Comparison of ENCODE assay signal across 19 cellular contexts in genomic region chr7:45068236-45069023, GRCh38. TPM values are rescaled to one million over a fixed set of nuclear protein-coding genes. Genes with fewer than 3 reads are reported as not detected.
DNase-seq lines count a peak whose midpoint lies in the region; ATAC-seq, FAIRE-seq and TF ChIP-seq lines count a peak whose summit lies in the region.
"Had no signal": no experiment of that assay in that cellular context is flagged by ENCODE, and none has a peak within 500 bp of the region (broad histone marks: within the 10 kb centered on the region; RNA-seq: fewer than 3 reads in every experiment).

No MANE protein-coding gene starts in this region.

- no peaks in the 10 kb centered on the region for H3K9me2 ChIP-seq in GM23248 (ENCODE audit: insufficient read depth)

- H3K9me3 ChIP-seq in CD8-positive, alpha-beta memory T cell (ENCODE audit: low read length), result no peaks in the 10 kb centered on the region
- H3K9me3 ChIP-seq in K562 (replicated peaks; ENCODE audit: control insufficient read depth, insufficient read depth, low read depth, low read length) (no peaks in the 10 kb centered on the region), mucosa of descending colon (no peaks in the 10 kb centered on the region), psoas muscle (no peaks in the 10 kb centered on the region), GM23248 (ENCODE audit: low read depth) (no peaks in the 10 kb centered on the region)
- H3K9me3 ChIP-seq: BLaER1 treated with 17β-estradiol and CSF1 and Interleukin-3, amounts not matched to agents 10 nM and 100 nM had no signal

- no peak overlapping the region for H3K9ac ChIP-seq in K562 (ENCODE audit: insufficient read depth in 1 of 2, low read depth in 2 of 2, low read length in 2 of 2)
- no peak overlapping the region for H3K9ac ChIP-seq in GM23248

- FAIRE-seq in K562 (lab: Jason Lieb, UNC), result no peak
- FAIRE-seq: A204.1, colon, GM12892 had no signal

- TF ChIP-seq CTCF in K562 (IDR thresholded peaks at IDR 0.05 in 2 of 3, conservative IDR thresholded peaks at IDR 0.05 in 1 of 3; ENCODE audit: insufficient read depth in 2 of 3, low read depth in 1 of 3, low read length in 3 of 3) (no peak), mucosa of descending colon (IDR thresholded peaks at IDR 0.05) (no peak), psoas muscle (IDR thresholded peaks at IDR 0.05) (no peak)

- H3K27me3 Mint-ChIP-seq in activated CD4-positive, alpha-beta T cell treated with anti-CD3 and anti-CD28 coated beads, Interleukin-2, amount 10 ng/mL, durations not matched to agents 24 days and 14 days, result no peaks in the 10 kb centered on the region
- peaks cover 0 to 1% of the 10 kb centered on the region in 2 donors for H3K27me3 Mint-ChIP-seq in CD8-positive, alpha-beta memory T cell

- H3K4me1 ChIP-seq in CD8-positive, alpha-beta memory T cell (ENCODE audit: insufficient read depth, low read length), result no peaks in the 10 kb centered on the region
- H3K4me1 ChIP-seq in K562 (replicated peaks in 1 of 2; ENCODE audit: control insufficient read depth in 2 of 2, insufficient read depth in 2 of 2, low read length in 2 of 2) (peaks cover 0 to 11% of the 10 kb centered on the region in 2 experiments; a peak in 1 of 5 replicates), mucosa of descending colon (ENCODE audit: low read depth) (peaks cover 7% of the 10 kb centered on the region), psoas muscle (no peaks in the 10 kb centered on the region), GM23248 (ENCODE audit: insufficient read depth) (no peaks in the 10 kb centered on the region)

- H3K9me1 ChIP-seq in K562 (ENCODE audit: control insufficient read depth, insufficient read depth, low read length), result peaks cover 3% of the 10 kb centered on the region

- POLR2A ChIA-PET in CD8-positive, alpha-beta memory T cell (lab: Charles Lee), result interaction anchor here (0.5 kb wide), 1 partner anchor 379 kb away, joined by 3 read pairs; no protein-coding TSS in a partner anchor
- POLR2A ChIA-PET in K562 (lab: Yijun Ruan, JAX), result interaction anchor here (0.6 to 1.3 kb wide), 2 partner anchors 31 to 486 kb away, joined by 3 read pairs; no protein-coding TSS in a partner anchor

- H3K27me3 ChIP-seq in CD8-positive, alpha-beta memory T cell (ENCODE audit: insufficient read depth, low read length, poor library complexity, severe bottlenecking), result no peaks in the 10 kb centered on the region
- H3K27me3 ChIP-seq in K562 (ENCODE audit: control insufficient read depth in 2 of 2, insufficient read depth in 2 of 2, low read length in 2 of 2) (no peaks in the 10 kb centered on the region), psoas muscle (ENCODE audit: insufficient read depth in 3 of 3, low read length in 2 of 3) (no peaks in the 10 kb centered on the region), GM23248 (replicated peaks; ENCODE audit: insufficient read depth) (no peaks in the 10 kb centered on the region)
- H3K27me3 ChIP-seq: BLaER1 treated with 17β-estradiol and CSF1 and Interleukin-3, amounts not matched to agents 10 nM and 100 nM; hepatocyte had no signal

- no peak for ATAC-seq in K562
- peak; percentile 87 for ATAC-seq in mucosa of descending colon
- no peak for ATAC-seq in GM18517 (IDR thresholded peaks at IDR 0.05; ENCODE audit: unreplicated experiment)
- ATAC-seq in psoas muscle, result no peak

- no peak overlapping the region for H3K4me2 ChIP-seq in K562 (ENCODE audit: insufficient read depth, low read length)
- H3K4me2 ChIP-seq in GM23248 (ENCODE audit: unreplicated experiment), result no peak overlapping the region
- H3K4me2 ChIP-seq: BLaER1 treated with 17β-estradiol and CSF1 and Interleukin-3, amounts not matched to agents 10 nM and 100 nM; hepatocyte had no signal

- H3K4me3 Mint-ChIP-seq in activated CD4-positive, alpha-beta T cell treated with anti-CD3 and anti-CD28 coated beads, Interleukin-2, amount 10 ng/mL, durations not matched to agents 24 days and 14 days, result no peak overlapping the region
- H3K4me3 Mint-ChIP-seq in CD8-positive, alpha-beta memory T cell, result peak overlapping the region in 1 of 7 donors; percentile 51

- H3K4me1 Mint-ChIP-seq in activated CD4-positive, alpha-beta T cell treated with anti-CD3 and anti-CD28 coated beads, Interleukin-2, amount 10 ng/mL, durations not matched to agents 24 days and 14 days, result peaks cover 25% of the 10 kb centered on the region
- peaks cover 16 to 48% (median 30%) of the 10 kb centered on the region in 3 donors for H3K4me1 Mint-ChIP-seq in CD8-positive, alpha-beta memory T cell

- CTCF ChIA-PET in CD8-positive, alpha-beta memory T cell (lab: Charles Lee), result interaction anchor here (1.1 to 2.0 kb wide), 2 partner anchors 14 to 95 kb away, joined by 4 to 8 read pairs; no protein-coding TSS in a partner anchor
- CTCF ChIA-PET in K562 (lab: Yijun Ruan, JAX; ENCODE audit: low intra/inter-chr PET ratio), result no interaction called here

- peaks cover 64% of the 10 kb centered on the region for H3K36me3 Mint-ChIP-seq in activated CD4-positive, alpha-beta T cell treated with anti-CD3 and anti-CD28 coated beads, Interleukin-2, amount 10 ng/mL, durations not matched to agents 24 days and 14 days (ENCODE audit: low read depth)
- peaks cover 6 to 91% (median 12%) of the 10 kb centered on the region in 3 donors for H3K36me3 Mint-ChIP-seq in CD8-positive, alpha-beta memory T cell

- WGBS in K562 (ENCODE audit: insufficient coverage, low coverage, missing lambda C conversion rate), result 86% methylated on average over 14 of the region's 15 CpGs
- 94 to 97% (median 95%) methylated on average over 14 to 15 of the region's 15 CpGs for WGBS in psoas muscle, 3 donors
- WGBS in GM23248 (ENCODE audit: low coverage in 1 of 2, low lambda C conversion rate in 2 of 2, missing lambda C conversion rate in 2 of 2), 2 experiments, result 98% methylated on average over 15 of the region's 15 CpGs

- H3K9me3 Mint-ChIP-seq in activated CD4-positive, alpha-beta T cell treated with anti-CD3 and anti-CD28 coated beads, Interleukin-2, amount 10 ng/mL, durations not matched to agents 24 days and 14 days, result no peaks in the 10 kb centered on the region
- no peaks in the 10 kb centered on the region for H3K9me3 Mint-ChIP-seq in CD8-positive, alpha-beta memory T cell

- H2AFZ ChIP-seq in K562 (ENCODE audit: low read depth, low read length) (no peak overlapping the region), GM23248 (no peak overlapping the region)
- H2AFZ ChIP-seq: hepatocyte had no signal

- no peak overlapping the region for H3K4me3 ChIP-seq in CD8-positive, alpha-beta memory T cell (ENCODE audit: low read length)
- H3K4me3 ChIP-seq in K562, result no peak overlapping the region
- no peak overlapping the region for H3K4me3 ChIP-seq in mucosa of descending colon
- no peak overlapping the region for H3K4me3 ChIP-seq in psoas muscle
- H3K4me3 ChIP-seq in GM23248, result no peak overlapping the region
- H3K4me3 ChIP-seq: BLaER1 treated with 17β-estradiol and CSF1 and Interleukin-3, amounts not matched to agents 10 nM and 100 nM; hepatocyte had no signal

- in situ Hi-C loops in K562 (cut with MboI), result no loop called here
- in situ Hi-C loops in GM23248 (cut with MboI), result no loop called here

- TF ChIP-seq EP300 in K562 (IDR thresholded peaks at IDR 0.05; ENCODE audit: low read length), result no peak

- DNase-seq in activated CD4-positive, alpha-beta T cell treated with anti-CD3 and anti-CD28 coated beads, Interleukin-2, amount 10 ng/mL, durations not matched to agents 24 days and 14 days, result no peak
- DNase-seq in activated CD4-positive, alpha-beta T cell treated with anti-CD3 and anti-CD28 coated beads for 4 hours, result no peak
- DNase-seq in CD8-positive, alpha-beta memory T cell, result no peak
- no peak for DNase-seq in K562 (ENCODE audit: extremely low read depth in 1 of 4, low spot score in 3 of 4)
- peak; percentile 14 to 65 (median 57) for DNase-seq in mucosa of descending colon
- no peak for DNase-seq in psoas muscle
- no peak for DNase-seq in GM23248
- DNase-seq: activated CD4-positive, alpha-beta T cell treated with anti-CD3 and anti-CD28 coated beads, Interleukin-2, amount 50 U/mL, for 4 hours; DMS153; NCI-H1417 treated with DMSO at 0.1 percent for 48 hours; NCI-H774; retina; trophoblast cell had no signal

- H3K36me3 ChIP-seq in CD8-positive, alpha-beta memory T cell (ENCODE audit: insufficient read depth, low read length), result peaks cover 92% of the 10 kb centered on the region
- peaks cover 89% of the 10 kb centered on the region for H3K36me3 ChIP-seq in K562 (ENCODE audit: control insufficient read depth, insufficient read depth, low read length)
- H3K36me3 ChIP-seq in mucosa of descending colon (ENCODE audit: low read depth), result no peaks in the 10 kb centered on the region
- peaks cover 5 to 89% of the 10 kb centered on the region in 2 donors for H3K36me3 ChIP-seq in psoas muscle (ENCODE audit: insufficient read depth in 1 of 2, low read depth in 1 of 2)
- peaks cover 9% of the 10 kb centered on the region; the same call in 1 of the 2 replicates for H3K36me3 ChIP-seq in GM23248 (ENCODE audit: low read depth)

- intact Hi-C loops in activated CD4-positive, alpha-beta T cell treated with anti-CD3 and anti-CD28 coated beads, Interleukin-2, amount 10 ng/mL, durations not matched to agents 24 days and 14 days (cut with micrococcal nuclease), result no loop called here
- intact Hi-C loops in K562 (cut with micrococcal nuclease) (no loop called here), mucosa of descending colon (cut with DNase I, micrococcal nuclease) (no loop called here), psoas muscle (cut with DNase I) (no loop called here)

- no peak for TF ChIP-seq POLR2A in K562 (conservative IDR thresholded peaks at IDR 0.05)

- no peaks in the 10 kb centered on the region for H3F3A ChIP-seq in GM23248 (ENCODE audit: insufficient read depth)

- H3K79me2 ChIP-seq in K562 (ENCODE audit: control insufficient read depth, insufficient read depth, low read length) (no peaks in the 10 kb centered on the region), GM23248 (ENCODE audit: insufficient read depth) (peaks cover 29% of the 10 kb centered on the region; the same call in 1 of the 2 replicates)
- H3K79me2 ChIP-seq: hepatocyte had no signal

- H3K27ac ChIP-seq in CD8-positive, alpha-beta memory T cell (ENCODE audit: low read depth, low read length), result no peak overlapping the region
- H3K27ac ChIP-seq in K562 (ENCODE audit: extremely low read depth, low read depth, low read length), result no peak overlapping the region
- no peak overlapping the region for H3K27ac ChIP-seq in psoas muscle
- H3K27ac ChIP-seq in GM23248, result no peak overlapping the region
- H3K27ac ChIP-seq: hepatocyte had no signal

- BruUV-seq in K562 (replicated peaks; lab: Mats Ljungman, UMichigan), result no TSS peak

- no peaks in the 10 kb centered on the region for H4K20me1 ChIP-seq in K562 (replicated peaks; ENCODE audit: control insufficient read depth, insufficient read depth, low read length)
- no peaks in the 10 kb centered on the region; the same call in 1 of the 2 replicates for H4K20me1 ChIP-seq in GM23248 (ENCODE audit: insufficient read depth)

- peak overlapping the region; percentile 40 for H3K27ac Mint-ChIP-seq in activated CD4-positive, alpha-beta T cell treated with anti-CD3 and anti-CD28 coated beads, Interleukin-2, amount 10 ng/mL, durations not matched to agents 24 days and 14 days
- H3K27ac Mint-ChIP-seq in CD8-positive, alpha-beta memory T cell, result peak overlapping the region in 5 of 8 donors; percentile 19 to 84 (median 64)

- TF ChIP-seq RAD21 in K562 (CRISPR knock-in tag; conservative IDR thresholded peaks at IDR 0.05 in 1 of 2, IDR thresholded peaks at IDR 0.05 in 1 of 2), result no peak

RNA-seq across cellular contexts. Expression of gene NACAD, which starts 20.3 kb away (rescaled TPM):
- total RNA-seq in activated CD4-positive, alpha-beta T cell treated with anti-CD3 and anti-CD28 coated beads, Interleukin-2, amount 10 ng/mL, durations not matched to agents 24 days and 14 days, result 0.09 and 0.31 TPM in 2 replicates
- total RNA-seq in CD8-positive, alpha-beta memory T cell, result 1 to 10 TPM in 1 of 2 experiments, under 1 TPM in 1; 0.82 to 1.3 TPM
- polyA plus RNA-seq in CD8-positive, alpha-beta memory T cell, result 0.31 TPM
- 0.11 and 0.79 TPM in 2 replicates for total RNA-seq in K562 (2011; cell fraction: chromatin; rRNA removed; ENCODE audit: low replicate concordance)
- total RNA-seq in K562 (2011; cell fraction: nucleolus; rRNA removed), result under 0.01 TPM in 1 of 2 replicates, not detected in the other
- 0.08 TPM in 1 of 2 replicates, not detected in the other for total RNA-seq in K562 (2011; cell fraction: nucleoplasm; rRNA removed)
- total RNA-seq in K562 (2014; rRNA removed) (under 0.01 TPM in 1 of 2 replicates, not detected in the other), K562 (2014; rRNA removed; fragmentation: Illumina TruSeq; extraction: Trizol) (not detected in 2 replicates), K562 (2015; rRNA removed; fragmentation: Illumina TruSeq; extraction: Trizol) (not detected in 2 replicates), K562 (2021) (0.02 and 0.04 TPM in 2 replicates), mucosa of descending colon (10 to 100 TPM in 1 of 3 donors, 1 to 10 TPM in 1, under 1 TPM in 1; 0.49 to 14.5 (median 1.2) TPM), psoas muscle (1 to 10 TPM; 1.1 to 1.4 (median 1.2) TPM)
- polyA plus RNA-seq in K562 (2011; rRNA removed) (0.01 and 0.03 TPM in 2 replicates), K562 (2014; fragmentation: Illumina TruSeq; extraction: Trizol) (0.01 and 0.03 TPM in 2 replicates), K562 (2014; fragmentation: Nextera tagmentation; extraction: Ambion mirVana) (not detected), K562 (2014; rRNA removed) (0.04 TPM in 1 of 2 replicates, not detected in the other), psoas muscle (under 1 TPM; 0.23 to 0.51 (median 0.33) TPM), GM23248 (2016; fragmentation: Nextera tagmentation; extraction: Ambion mirVana) (0.93 and 1.2 TPM in 2 replicates)
- 0.01 and 0.03 TPM in 2 replicates for polyA plus RNA-seq in K562 (2011; cell fraction: cytosol; rRNA removed)
- polyA plus RNA-seq in K562 (2011; cell fraction: nucleus; rRNA removed), result 0.06 and 0.16 TPM in 2 replicates
- 0.03 and 0.04 TPM in 2 replicates for polyA plus RNA-seq in K562 (2012)
- polyA minus RNA-seq in K562 (2011; rRNA and poly(A)+ RNA removed), result not detected in 2 replicates
- not detected in 2 replicates for polyA minus RNA-seq in K562 (2011; cell fraction: cytosol; rRNA and poly(A)+ RNA removed)
- 0.11 and 0.13 TPM in 2 replicates for polyA minus RNA-seq in K562 (2011; cell fraction: nucleus; rRNA and poly(A)+ RNA removed)
- total RNA-seq in GM23248 (2014; rRNA removed; shearing (Covaris generic)), result 1.0 and 2.9 TPM in 2 replicates

RNA-seq across cellular contexts. Expression of gene TBRG4, which starts 43.1 kb away (rescaled TPM):
- total RNA-seq in activated CD4-positive, alpha-beta T cell treated with anti-CD3 and anti-CD28 coated beads, Interleukin-2, amount 10 ng/mL, durations not matched to agents 24 days and 14 days, result 192 and 198 TPM in 2 replicates
- 100 to 1,000 TPM; 198 to 203 TPM for total RNA-seq in CD8-positive, alpha-beta memory T cell
- polyA plus RNA-seq in CD8-positive, alpha-beta memory T cell, result 58.9 TPM
- 345 and 988 TPM in 2 replicates for total RNA-seq in K562 (2011; cell fraction: chromatin; rRNA removed; ENCODE audit: low replicate concordance)
- total RNA-seq in K562 (2011; cell fraction: nucleolus; rRNA removed), result 627 and 629 TPM in 2 replicates
- 447 and 454 TPM in 2 replicates for total RNA-seq in K562 (2011; cell fraction: nucleoplasm; rRNA removed)
- total RNA-seq in K562 (2014; rRNA removed), result 248 and 298 TPM in 2 replicates
- total RNA-seq in K562 (2014; rRNA removed; fragmentation: Illumina TruSeq; extraction: Trizol), result 111 and 141 TPM in 2 replicates
- total RNA-seq in K562 (2015; rRNA removed; fragmentation: Illumina TruSeq; extraction: Trizol), result 140 and 152 TPM in 2 replicates
- 258 and 287 TPM in 2 replicates for total RNA-seq in K562 (2021)
- polyA plus RNA-seq in K562 (2011; rRNA removed), result 278 and 317 TPM in 2 replicates
- 213 and 315 TPM in 2 replicates for polyA plus RNA-seq in K562 (2011; cell fraction: cytosol; rRNA removed)
- 714 and 782 TPM in 2 replicates for polyA plus RNA-seq in K562 (2011; cell fraction: nucleus; rRNA removed)
- polyA plus RNA-seq in K562 (2012), result 183 and 269 TPM in 2 replicates
- 295 and 322 TPM in 2 replicates for polyA plus RNA-seq in K562 (2014; fragmentation: Illumina TruSeq; extraction: Trizol)
- polyA plus RNA-seq in K562 (2014; fragmentation: Nextera tagmentation; extraction: Ambion mirVana), result 10 to 100 TPM; 11.2 to 34.9 TPM
- 216 and 223 TPM in 2 replicates for polyA plus RNA-seq in K562 (2014; rRNA removed)
- polyA minus RNA-seq in K562 (2011; rRNA and poly(A)+ RNA removed), result 276 and 311 TPM in 2 replicates
- 198 and 207 TPM in 2 replicates for polyA minus RNA-seq in K562 (2011; cell fraction: cytosol; rRNA and poly(A)+ RNA removed)
- polyA minus RNA-seq in K562 (2011; cell fraction: nucleus; rRNA and poly(A)+ RNA removed), result 413 and 539 TPM in 2 replicates
- total RNA-seq in mucosa of descending colon, result 100 to 1,000 TPM in 1 of 3 donors, 10 to 100 TPM in 2; 84.0 to 122 (median 85.6) TPM
- total RNA-seq in psoas muscle, result 100 to 1,000 TPM in 1 of 4 donors, 10 to 100 TPM in 3; 70.9 to 127 (median 84.1) TPM
- polyA plus RNA-seq in psoas muscle, result 100 to 1,000 TPM in 2 of 3 donors, 10 to 100 TPM in 1; 90.4 to 195 (median 130) TPM
- 60.4 and 62.7 TPM in 2 replicates for total RNA-seq in GM23248 (2014; rRNA removed; shearing (Covaris generic))
- polyA plus RNA-seq in GM23248 (2016; fragmentation: Nextera tagmentation; extraction: Ambion mirVana), result 55.8 and 58.4 TPM in 2 replicates

Comparison
In these comparisons a context has a peak if more than half of its experiments do, and no peak if none do; other contexts are left out.
1. DNase-seq: peak in mucosa of descending colon (3 of 3); none in activated CD4-positive, alpha-beta T cell treated with anti-CD3 and anti-CD28 coated beads, Interleukin-2, amount 10 ng/mL, durations not matched to agents 24 days and 14 days (single experiment), activated CD4-positive, alpha-beta T cell treated with anti-CD3 and anti-CD28 coated beads for 4 hours (0 of 2), CD8-positive, alpha-beta memory T cell (0 of 5), K562 (0 of 4), psoas muscle (0 of 2) and GM23248 (single experiment).